ENCODE assay signal across 10 cellular contexts in the genomic region with DNA sequence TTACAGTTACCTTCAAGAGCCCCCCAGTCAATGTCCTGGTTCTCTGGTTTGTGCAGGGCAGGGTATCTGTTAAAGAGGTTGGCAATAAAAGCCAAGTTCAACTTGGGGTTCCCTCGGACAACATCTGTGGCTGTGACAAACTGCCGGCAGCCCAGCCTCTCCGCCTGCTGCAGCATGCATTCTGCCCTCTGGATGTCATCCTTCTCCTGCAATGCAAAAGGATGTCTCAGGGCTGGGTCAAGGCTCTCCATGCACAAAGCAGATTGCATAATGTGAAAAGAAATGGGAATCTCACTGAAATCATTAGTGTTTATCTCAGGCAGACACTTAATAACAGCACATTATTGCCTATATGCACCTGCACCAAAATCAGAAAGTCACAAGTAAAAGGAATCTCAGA.
A peak's percentile ranks its signal among the peaks of the same experiment; 100 is the strongest.
DNase-seq lines count a peak whose midpoint lies in the region; ATAC-seq and TF ChIP-seq lines count a peak whose summit lies in the region.
"Had no signal": no experiment of that assay in that cellular context is flagged by ENCODE, and none has a peak within 500 bp of the region (broad histone marks: within the 10 kb centered on the region; RNA-seq: fewer than 3 reads in every experiment).

No MANE protein-coding gene starts in this region.

- TF ChIP-seq CTCF in Loucy (conservative IDR thresholded peaks at IDR 0.05; ENCODE audit: low read length): peak; percentile 22; the same call in 1 of the 2 replicates
- peak; percentile 65 for TF ChIP-seq CTCF in choroid plexus epithelial cell (conservative IDR thresholded peaks at IDR 0.05; ENCODE audit: low read depth, low read length)
- TF ChIP-seq CTCF in nephron progenitor cell (IDR thresholded peaks at IDR 0.05): peak; percentile 17

- no peaks in the 10 kb centered on the region for H4K20me1 ChIP-seq in Loucy (ENCODE audit: insufficient read depth, low read length, poor library complexity, severe bottlenecking)

- no peaks in the 10 kb centered on the region for H3K27me3 Mint-ChIP-seq in nephron progenitor cell (ENCODE audit: low read depth, poor library complexity)
- H3K27me3 Mint-ChIP-seq: activated B cell treated with CpG ODN at 0.5 μM for 24 hours had no signal

- H3K36me3 ChIP-seq in Loucy (ENCODE audit: insufficient read depth, low read length): peaks cover 96% of the 10 kb centered on the region

- no peaks in the 10 kb centered on the region for H3K9me3 Mint-ChIP-seq in nephron progenitor cell
- H3K9me3 Mint-ChIP-seq: activated B cell treated with CpG ODN at 0.5 μM for 24 hours had no signal

- H3K36me3 Mint-ChIP-seq in nephron progenitor cell (ENCODE audit: low read depth): no peaks in the 10 kb centered on the region

- no peaks in the 10 kb centered on the region for H3K79me2 ChIP-seq in Loucy (ENCODE audit: insufficient read depth, low read length)

- H3K4me2 ChIP-seq in Loucy (ENCODE audit: low read depth, low read length, poor library complexity, severe bottlenecking): no peak overlapping the region

- H3F3A ChIP-seq in Loucy (ENCODE audit: low read depth): no peaks in the 10 kb centered on the region

- H2AFZ ChIP-seq in Loucy (ENCODE audit: low read length): no peak overlapping the region

- no peaks in the 10 kb centered on the region for H3K9me3 ChIP-seq in Loucy (ENCODE audit: insufficient read depth, low read depth, low read length)

- no peak for ATAC-seq in GM21360 (IDR thresholded peaks at IDR 0.05; ENCODE audit: unreplicated experiment)
- ATAC-seq in activated CD4-positive, CD25-positive, alpha-beta regulatory T cell treated with anti-CD3 and anti-CD28 coated beads, Interleukin-2, amount 50 U/mL, for 24 hours: no peak

- H3K4me1 ChIP-seq in Loucy (ENCODE audit: insufficient read depth, low read length, poor library complexity, severe bottlenecking): no peaks in the 10 kb centered on the region

- no peak overlapping the region for H3K4me3 Mint-ChIP-seq in nephron progenitor cell
- H3K4me3 Mint-ChIP-seq: activated B cell treated with CpG ODN at 0.5 μM for 24 hours had no signal

- H3K9me2 ChIP-seq in Loucy (replicated peaks; ENCODE audit: low read depth, low read length): no peaks in the 10 kb centered on the region

- H3K4me3 ChIP-seq in Loucy (ENCODE audit: low read length, poor library complexity, severe bottlenecking): no peak overlapping the region
- H3K4me3 ChIP-seq in choroid plexus epithelial cell (ENCODE audit: low read depth, low read length): no peak overlapping the region

- peaks cover 17% of the 10 kb centered on the region for H3K4me1 Mint-ChIP-seq in nephron progenitor cell

- no peaks in the 10 kb centered on the region for H3K27me3 ChIP-seq in Loucy (ENCODE audit: insufficient read depth, low read length, poor library complexity, severe bottlenecking)

- H3K27ac Mint-ChIP-seq in nephron progenitor cell: no peak overlapping the region
- H3K27ac Mint-ChIP-seq: activated B cell treated with CpG ODN at 0.5 μM for 24 hours had no signal

- H3K9ac ChIP-seq in Loucy (ENCODE audit: low read depth, low read length, poor library complexity, severe bottlenecking): no peak overlapping the region

- DNase-seq in DMS153 treated with DMSO at 0.1 percent for 48 hours (lab: John Stamatoyannopoulos, UW; ENCODE audit: unreplicated experiment) (peak; percentile 44), choroid plexus epithelial cell (ENCODE audit: low read depth) (peak; percentile 53), nephron progenitor cell (peak; percentile 32), RPMI8226 (no peak), NCI-H2227 (lab: John Stamatoyannopoulos, UW; ENCODE audit: unreplicated experiment) (no peak)
- DNase-seq: activated B cell treated with CpG ODN at 0.5 μM for 24 hours, NCI-H2107 had no signal

Comparison
In these comparisons a context has a peak if more than half of its experiments do, and no peak if none do; other contexts are left out.
1. DNase-seq: peak in DMS153 treated with DMSO at 0.1 percent for 48 hours (single experiment), choroid plexus epithelial cell (single experiment) and nephron progenitor cell (single experiment); none in RPMI8226 (single experiment) and NCI-H2227 (single experiment).
2. Peak in every context shown above with its lines, with median percentiles within 50 percentile points of each other: CTCF ChIP-seq.